Comparison of ENCODE assay signal across 1 cellular context in genomic region chr3:125001557-125002413, GRCh38.
TF ChIP-seq lines count a peak whose summit lies in the region.

No MANE protein-coding gene starts in this region.

TF ChIP-seq in HepG2, 621 proteins besides CTCF, POLR2A, EP300 and RAD21 (continued from another document and continues in another):
- TF ChIP-seq BCLAF1 (IDR thresholded peaks at IDR 0.05) (no peak), ZNF432 (CRISPR knock-in tag; IDR thresholded peaks at IDR 0.05; ENCODE audit: borderline replicate concordance) (no peak), KDM2A (CRISPR knock-in tag; IDR thresholded peaks at IDR 0.05; ENCODE audit: borderline replicate concordance, low read depth) (peak; percentile 64; the same call in 1 of the 2 replicates), ZNF512 (CRISPR knock-in tag; IDR thresholded peaks at IDR 0.05) (no peak), HDAC6 (IDR thresholded peaks at IDR 0.05; ENCODE audit: low read depth, low read length) (no peak), RELA (CRISPR knock-in tag; IDR thresholded peaks at IDR 0.05) (no peak), ZNF234 (CRISPR knock-in tag; conservative IDR thresholded peaks at IDR 0.05) (no peak), ZNF580 (CRISPR knock-in tag; IDR thresholded peaks at IDR 0.05; ENCODE audit: borderline replicate concordance, low read depth) (0 out of 2 replicates have a peak, but pooled peaks have one; percentile 14), CCAR2 (optimal IDR thresholded peaks at IDR 0.05; ENCODE audit: low read depth, low read length) (peak; percentile 22), CC2D1A (CRISPR knock-in tag; IDR thresholded peaks at IDR 0.05) (no peak), JUNB (CRISPR knock-in tag; IDR thresholded peaks at IDR 0.05; ENCODE audit: borderline replicate concordance) (no peak), NFE2L2 (IDR thresholded peaks at IDR 0.05; ENCODE audit: low read length) (no peak), MED1 (CRISPR knock-in tag; IDR thresholded peaks at IDR 0.05) (peak; percentile 92), TMF1 (CRISPR knock-in tag; IDR thresholded peaks at IDR 0.05; ENCODE audit: low read depth) (no peak), MTA3 (CRISPR knock-in tag; IDR thresholded peaks at IDR 0.05) (no peak), KLF9 (CRISPR knock-in tag; IDR thresholded peaks at IDR 0.05; ENCODE audit: low read depth) (no peak), ZNF841 (CRISPR knock-in tag; IDR thresholded peaks at IDR 0.05; ENCODE audit: borderline replicate concordance) (no peak), ZNF142 (CRISPR knock-in tag; IDR thresholded peaks at IDR 0.05) (no peak; the same call in 1 of the 2 replicates), MAF1 (CRISPR knock-in tag; IDR thresholded peaks at IDR 0.05; ENCODE audit: borderline replicate concordance) (0 out of 2 replicates have a peak, but pooled peaks have one; percentile 53), ARNT (IDR thresholded peaks at IDR 0.05) (no peak), ZNF83 (CRISPR knock-in tag; IDR thresholded peaks at IDR 0.05; ENCODE audit: borderline replicate concordance) (no peak), ZNF556 (CRISPR knock-in tag; IDR thresholded peaks at IDR 0.05; ENCODE audit: borderline replicate concordance) (no peak), BRD4 (CRISPR knock-in tag; IDR thresholded peaks at IDR 0.05) (peak; percentile 42; the same call in 1 of the 2 replicates), ZHX1 (CRISPR knock-in tag; IDR thresholded peaks at IDR 0.05; ENCODE audit: low read depth) (peak; percentile 98), ZNF576 (CRISPR knock-in tag; IDR thresholded peaks at IDR 0.05) (no peak), ISX (CRISPR knock-in tag; conservative IDR thresholded peaks at IDR 0.05) (no peak), ZNF431 (CRISPR knock-in tag; IDR thresholded peaks at IDR 0.05; ENCODE audit: borderline replicate concordance, low read depth) (0 out of 2 replicates have a peak, but pooled peaks have one; percentile 39), TIGD3 (CRISPR knock-in tag; IDR thresholded peaks at IDR 0.05; ENCODE audit: borderline replicate concordance) (no peak), TFE3 (CRISPR knock-in tag; IDR thresholded peaks at IDR 0.05) (peak; percentile 84), THRA (CRISPR knock-in tag; IDR thresholded peaks at IDR 0.05; ENCODE audit: borderline replicate concordance) (peak; percentile 96), ZNF883 (CRISPR knock-in tag; IDR thresholded peaks at IDR 0.05; ENCODE audit: not compliant biosample characterization) (peak; percentile 35), HMG20B (CRISPR knock-in tag; conservative IDR thresholded peaks at IDR 0.05) (peak; percentile 89), HOXA7 (CRISPR knock-in tag; IDR thresholded peaks at IDR 0.05) (no peak), NFIC (IDR thresholded peaks at IDR 0.05; ENCODE audit: low read length) (peak; percentile 74; the same call in 1 of the 2 replicates), ZNF207 (IDR thresholded peaks at IDR 0.05; ENCODE audit: borderline replicate concordance) (no peak), CREBL2 (CRISPR knock-in tag; IDR thresholded peaks at IDR 0.05; ENCODE audit: borderline replicate concordance) (no peak), ZNF276 (CRISPR knock-in tag; IDR thresholded peaks at IDR 0.05; ENCODE audit: low read depth) (no peak)
